ENCODE assay signal across 9 cellular contexts in genomic region chr4:79176351-79176750, GRCh38.
"Had no signal": no experiment of that assay in that cellular context is flagged by ENCODE, and none has a peak within 500 bp of the region (broad histone marks: within the 10 kb centered on the region; RNA-seq: fewer than 3 reads in every experiment).

No MANE protein-coding gene starts in this region.

- H3K4me2 ChIP-seq: GM23338 had no signal

- ATAC-seq: GM23338, HepG2 had no signal

- H2AFZ ChIP-seq: GM23338 had no signal

- H3K4me3 ChIP-seq: GM23338 had no signal

- DNase-seq: H9, HCEC 1CT, HFFc6, KG1 had no signal

- H3K27ac ChIP-seq: HL-60 had no signal

- FAIRE-seq: H1, H54, HepG2 had no signal
